Comparison of ENCODE assay signal across 15 cellular contexts in genomic region chr13:101621099-101621498, GRCh38.
A peak's percentile ranks its signal among the peaks of the same experiment; 100 is the strongest.
DNase-seq lines count a peak whose midpoint lies in the region; ATAC-seq and TF ChIP-seq lines count a peak whose summit lies in the region.
"Had no signal": no experiment of that assay in that cellular context is flagged by ENCODE, and none has a peak within 500 bp of the region (broad histone marks: within the 10 kb centered on the region; RNA-seq: fewer than 3 reads in every experiment).

No MANE protein-coding gene starts in this region.

- TF ChIP-seq POLR2A in GM18505 (IDR thresholded peaks at IDR 0.05; ENCODE audit: borderline replicate concordance, extremely low read depth, insufficient read depth, insufficient read length) (no peak), spleen (IDR thresholded peaks at IDR 0.05) (no peak)

- intact Hi-C loops in left lung (cut with DNase I) (no loop called here), spleen (cut with DNase I; ENCODE audit: low total_unique reads) (no loop called here)

- ATAC-seq in left lung (peak; percentile 48), GM18505 (IDR thresholded peaks at IDR 0.05; ENCODE audit: unreplicated experiment) (no peak)

- no peaks in the 10 kb centered on the region for H3K36me3 ChIP-seq in HAP-1 (replicated peaks)
- no peaks in the 10 kb centered on the region for H3K36me3 ChIP-seq in left lung
- H3K36me3 ChIP-seq in spleen: no peaks in the 10 kb centered on the region
- H3K36me3 ChIP-seq: BLaER1 treated with 17β-estradiol and CSF1 and Interleukin-3, amounts not matched to agents 10 nM and 100 nM had no signal

- H3K27ac ChIP-seq in left lung: no peak overlapping the region
- H3K27ac ChIP-seq in spleen: no peak overlapping the region
- H3K27ac ChIP-seq: BLaER1 treated with 17β-estradiol and CSF1 and Interleukin-3, amounts not matched to agents 10 nM and 100 nM had no signal

- no peaks in the 10 kb centered on the region for H3K9me3 ChIP-seq in HAP-1
- H3K9me3 ChIP-seq in left lung: no peaks in the 10 kb centered on the region
- no peaks in the 10 kb centered on the region for H3K9me3 ChIP-seq in spleen
- H3K9me3 ChIP-seq: BLaER1 treated with 17β-estradiol and CSF1 and Interleukin-3, amounts not matched to agents 10 nM and 100 nM had no signal

- in situ Hi-C loops in HAP-1 (cut with MboI; ENCODE audit: low sequenced_read_pairs): no loop called here
- in situ Hi-C loops in KBM-7 (cut with MboI; ENCODE audit: low pct_unique_long_range_greater_than_20kb, low sequenced_read_pairs): no loop called here

- no peak overlapping the region for H3K4me3 ChIP-seq in HAP-1
- no peak overlapping the region for H3K4me3 ChIP-seq in left lung
- no peak overlapping the region for H3K4me3 ChIP-seq in spleen
- H3K4me3 ChIP-seq: BLaER1 treated with 17β-estradiol and CSF1 and Interleukin-3, amounts not matched to agents 10 nM and 100 nM had no signal

- TF ChIP-seq CTCF in left lung (IDR thresholded peaks at IDR 0.05) (no peak), spleen (IDR thresholded peaks at IDR 0.05 in 8 of 11, conservative IDR thresholded peaks at IDR 0.05 in 3 of 11) (no peak)

- H3K4me1 ChIP-seq in HAP-1 (peaks cover 19% of the 10 kb centered on the region), left lung (peaks cover 7 to 10% of the 10 kb centered on the region in 2 donors), spleen (peaks cover 4 to 24% (median 20%) of the 10 kb centered on the region in 6 donors)

- H3K27me3 ChIP-seq in HAP-1 (ENCODE audit: low read depth) (no peaks in the 10 kb centered on the region), left lung (no peaks in the 10 kb centered on the region), spleen (replicated peaks in 1 of 7) (no peaks in the 10 kb centered on the region)
- H3K27me3 ChIP-seq: BLaER1 treated with 17β-estradiol and CSF1 and Interleukin-3, amounts not matched to agents 10 nM and 100 nM had no signal

- WGBS in spleen, 5 donors: 82 to 97% (median 89%) methylated on average over 2 of the region's 2 CpGs

- peak; percentile 29 to 85 for DNase-seq in HAP-1 (ENCODE audit: low spot score in 2 of 2)
- DNase-seq in left lung: no peak
- peak; percentile 50 for DNase-seq in renal cortical epithelial cell (ENCODE audit: low read depth)
- no peak for DNase-seq in spleen
- DNase-seq in KBM-7: no peak
- DNase-seq in NCI-H2107 treated with DMSO at 0.1 percent for 48 hours (lab: John Stamatoyannopoulos, UW; ENCODE audit: unreplicated experiment): no peak
- DNase-seq: CD8-positive, alpha-beta memory T cell; COR-L47; DMS 273 treated with DMSO at 0.1 percent for 48 hours; DMS53; DND-41; GOT3; H9 had no signal

Comparison
In these comparisons a context has a peak if more than half of its experiments do, and no peak if none do; other contexts are left out.
1. DNase-seq: peak in HAP-1 (2 of 2) and renal cortical epithelial cell (single experiment); none in left lung (0 of 2), spleen (single experiment), KBM-7 (single experiment) and NCI-H2107 treated with DMSO at 0.1 percent for 48 hours (single experiment).